Comparison of ENCODE assay signal across 17 cellular contexts in genomic region chr2:175206866-175207265, GRCh38. TPM values are rescaled to one million over a fixed set of nuclear protein-coding genes. Genes with fewer than 3 reads are reported as not detected.
DNase-seq lines count a peak whose midpoint lies in the region; ATAC-seq and TF ChIP-seq lines count a peak whose summit lies in the region.
"Had no signal": no experiment of that assay in that cellular context is flagged by ENCODE, and none has a peak within 500 bp of the region (broad histone marks: within the 10 kb centered on the region; RNA-seq: fewer than 3 reads in every experiment).

No MANE protein-coding gene starts in this region.

- H3K4me3 Mint-ChIP-seq in natural killer cell (peak overlapping the region; percentile 61), T-cell (no peak overlapping the region)
- no peak overlapping the region for H3K4me3 Mint-ChIP-seq in natural killer cell treated with Interleukin-12 subunit alpha and Interleukin-12 subunit beta and Interleukin-15 and Interleukin-18, amount 100 ng/mL, for 72 hours
- H3K4me3 Mint-ChIP-seq: B cell; CD8-positive, alpha-beta T cell; GM23338 had no signal

- no peaks in the 10 kb centered on the region for H3K9me3 ChIP-seq in WERI-Rb-1 (ENCODE audit: severe bottlenecking)
- H3K9me3 ChIP-seq: BLaER1 treated with 17β-estradiol and CSF1 and Interleukin-3, amounts not matched to agents 10 nM and 100 nM had no signal

- H3K27me3 ChIP-seq in WERI-Rb-1 (ENCODE audit: insufficient read depth, low read depth, severe bottlenecking), result no peaks in the 10 kb centered on the region
- H3K27me3 ChIP-seq: BLaER1 treated with 17β-estradiol and CSF1 and Interleukin-3, amounts not matched to agents 10 nM and 100 nM had no signal

- intact Hi-C loops in natural killer cell (cut with micrococcal nuclease), result no loop called here

- no peak for ATAC-seq in natural killer cell
- ATAC-seq in natural killer cell treated with Interleukin-12 subunit alpha and Interleukin-12 subunit beta and Interleukin-15 and Interleukin-18, amount 100 ng/mL, for 72 hours, result no peak
- ATAC-seq in HG03442 (IDR thresholded peaks at IDR 0.05; ENCODE audit: unreplicated experiment), result no peak
- no peak for ATAC-seq in T-cell (replicated peaks in 1 of 4)
- ATAC-seq: CD8-positive, alpha-beta T cell; GM23338 had no signal

- no peak overlapping the region for H3K4me3 ChIP-seq in WERI-Rb-1 (ENCODE audit: low read depth, low read length)
- H3K4me3 ChIP-seq: BLaER1 treated with 17β-estradiol and CSF1 and Interleukin-3, amounts not matched to agents 10 nM and 100 nM; GM23338 had no signal

- H3K27ac ChIP-seq in WERI-Rb-1, result no peak overlapping the region
- H3K27ac ChIP-seq: BLaER1 treated with 17β-estradiol and CSF1 and Interleukin-3, amounts not matched to agents 10 nM and 100 nM had no signal

- H3K9me3 Mint-ChIP-seq in natural killer cell (no peaks in the 10 kb centered on the region), T-cell (no peaks in the 10 kb centered on the region)
- peaks cover 5% of the 10 kb centered on the region for H3K9me3 Mint-ChIP-seq in natural killer cell treated with Interleukin-12 subunit alpha and Interleukin-12 subunit beta and Interleukin-15 and Interleukin-18, amount 100 ng/mL, for 72 hours
- H3K9me3 Mint-ChIP-seq: CD8-positive, alpha-beta T cell; GM23338 had no signal

- H3K4me1 Mint-ChIP-seq in natural killer cell (peaks cover 31 to 33% of the 10 kb centered on the region in 2 donors), T-cell (peaks cover 0 to 5% (median 4%) of the 10 kb centered on the region in 3 donors)
- H3K4me1 Mint-ChIP-seq in natural killer cell treated with Interleukin-12 subunit alpha and Interleukin-12 subunit beta and Interleukin-15 and Interleukin-18, amount 100 ng/mL, for 72 hours (ENCODE audit: low read depth in 2 of 2), result peaks cover 17 to 32% of the 10 kb centered on the region in 2 donors
- H3K4me1 Mint-ChIP-seq: GM23338 had no signal

- H3K27ac Mint-ChIP-seq in natural killer cell (peak overlapping the region; percentile 59 to 86), T-cell (no peak overlapping the region)
- peak overlapping the region in 1 of 2 donors; percentile 57 for H3K27ac Mint-ChIP-seq in natural killer cell treated with Interleukin-12 subunit alpha and Interleukin-12 subunit beta and Interleukin-15 and Interleukin-18, amount 100 ng/mL, for 72 hours
- H3K27ac Mint-ChIP-seq: B cell; CD8-positive, alpha-beta T cell; GM23338 had no signal

- H3K27me3 Mint-ChIP-seq in natural killer cell (ENCODE audit: low read depth in 2 of 2) (peaks cover 5% of the 10 kb centered on the region in 2 donors), T-cell (peaks cover 3 to 11% of the 10 kb centered on the region in 2 donors)
- peaks cover 3 to 6% of the 10 kb centered on the region in 2 donors for H3K27me3 Mint-ChIP-seq in natural killer cell treated with Interleukin-12 subunit alpha and Interleukin-12 subunit beta and Interleukin-15 and Interleukin-18, amount 100 ng/mL, for 72 hours

- no peaks in the 10 kb centered on the region for H3K36me3 Mint-ChIP-seq in natural killer cell
- no peaks in the 10 kb centered on the region for H3K36me3 Mint-ChIP-seq in natural killer cell treated with Interleukin-12 subunit alpha and Interleukin-12 subunit beta and Interleukin-15 and Interleukin-18, amount 100 ng/mL, for 72 hours
- no peaks in the 10 kb centered on the region for H3K36me3 Mint-ChIP-seq in T-cell
- H3K36me3 Mint-ChIP-seq: CD8-positive, alpha-beta T cell had no signal

- POLR2A ChIA-PET in T-cell (lab: Charles Lee), result no interaction called here

- CTCF ChIA-PET in T-cell (lab: Charles Lee), result interaction anchor here in 1 of 2 donors (0.7 kb wide), 1 partner anchor 29 kb away, joined by 3 read pairs; no protein-coding TSS in a partner anchor

- TF ChIP-seq CTCF in natural killer cell (IDR thresholded peaks at IDR 0.05) (no peak), WERI-Rb-1 (IDR thresholded peaks at IDR 0.05; ENCODE audit: low read depth, low read length) (no peak)

- H3K36me3 ChIP-seq in WERI-Rb-1, result no peaks in the 10 kb centered on the region
- H3K36me3 ChIP-seq: BLaER1 treated with 17β-estradiol and CSF1 and Interleukin-3, amounts not matched to agents 10 nM and 100 nM had no signal

- DNase-seq in natural killer cell, result no peak
- DNase-seq in natural killer cell treated with Interleukin-12 subunit alpha and Interleukin-12 subunit beta and Interleukin-15 and Interleukin-18, amount 100 ng/mL, for 72 hours (ENCODE audit: low spot score), result no peak
- DNase-seq in NCI-H69 (lab: John Stamatoyannopoulos, UW), result peak; percentile 2
- peak; percentile 24 for DNase-seq in cerebellum (ENCODE audit: low spot score)
- no peak for DNase-seq in WERI-Rb-1
- DNase-seq in T-cell, result no peak
- DNase-seq: CD8-positive, alpha-beta T cell; COR-L47; DMS153; DMS79; GF-D8; HCEC 1CT; IMR-90 had no signal

RNA-seq across cellular contexts. Expression of gene ATP5MC3, which starts 25.4 kb away (rescaled TPM):
- total RNA-seq in natural killer cell (10 to 100 TPM; 67.1 to 82.2 (median 81.0) TPM), cerebellum (55.3 TPM), T-cell (10 to 100 TPM; 74.4 to 91.3 (median 89.4) TPM)
- total RNA-seq in natural killer cell treated with Interleukin-12 subunit alpha and Interleukin-12 subunit beta and Interleukin-15 and Interleukin-18, amount 100 ng/mL, for 72 hours, result 100 to 1,000 TPM; 226 to 254 TPM

RNA-seq across cellular contexts. Expression of gene ATF2, which starts 38.9 kb away (rescaled TPM):
- total RNA-seq in natural killer cell (10 to 100 TPM; 66.7 to 76.5 (median 74.4) TPM), cerebellum (119 TPM), T-cell (10 to 100 TPM; 49.1 to 57.0 (median 52.9) TPM)
- 10 to 100 TPM; 62.8 to 74.3 TPM for total RNA-seq in natural killer cell treated with Interleukin-12 subunit alpha and Interleukin-12 subunit beta and Interleukin-15 and Interleukin-18, amount 100 ng/mL, for 72 hours

Comparison
In these comparisons a context has a peak if more than half of its experiments do, and no peak if none do; other contexts are left out.
1. DNase-seq: peak in NCI-H69 (single experiment) and cerebellum (single experiment); none in natural killer cell (single experiment), natural killer cell treated with Interleukin-12 subunit alpha and Interleukin-12 subunit beta and Interleukin-15 and Interleukin-18, amount 100 ng/mL, for 72 hours (single experiment), WERI-Rb-1 (single experiment) and T-cell (0 of 34).
2. H3K27ac Mint-ChIP-seq: peak in natural killer cell (2 of 2); none in T-cell (0 of 2).